ENCODE assay signal across 9 cellular contexts in genomic region chr14:75794615-75795038, GRCh38.
DNase-seq lines count a peak whose midpoint lies in the region; ATAC-seq, FAIRE-seq and TF ChIP-seq lines count a peak whose summit lies in the region.
"Had no signal": no experiment of that assay in that cellular context is flagged by ENCODE, and none has a peak within 500 bp of the region (broad histone marks: within the 10 kb centered on the region; RNA-seq: fewer than 3 reads in every experiment).

No MANE protein-coding gene starts in this region.

- no peak overlapping the region for H3K4me3 Mint-ChIP-seq in activated T-cell treated with anti-CD3 and anti-CD28 coated beads, Interleukin-2, amount 50 U/mL, for 4 hours

- no peaks in the 10 kb centered on the region for H3K4me1 ChIP-seq in PC-9 (replicated peaks; ENCODE audit: insufficient read depth)

- H3K9me2 ChIP-seq in PC-9 (ENCODE audit: insufficient read depth) = no peaks in the 10 kb centered on the region

- POLR2A ChIA-PET in PC-9 (lab: Charles Lee; ENCODE audit: unreplicated experiment) = interaction anchor here (0.6 kb wide), 4 partner anchors 131 to 315 kb away, joined by 4 to 12 read pairs (median 6); no protein-coding TSS in a partner anchor

- ATAC-seq in sciatic nerve (peak; percentile 97), HG03159 (IDR thresholded peaks at IDR 0.05; ENCODE audit: unreplicated experiment) (no peak)
- ATAC-seq in activated T-cell treated with anti-CD3 and anti-CD28 coated beads, Interleukin-2, amount 50 U/mL, for 4 hours = no peak

- H4K20me1 ChIP-seq in PC-9 (ENCODE audit: insufficient read depth) = no peaks in the 10 kb centered on the region

- H3K27me3 ChIP-seq in PC-9 (ENCODE audit: insufficient read depth, low read depth) = no peaks in the 10 kb centered on the region

- TF ChIP-seq CTCF in PC-9 (conservative IDR thresholded peaks at IDR 0.05) = peak; percentile 53

- DNase-seq in GM19239 (ENCODE audit: insufficient read length, low spot score) (no peak), PC-9 (peak in 1 of 2 experiments; percentile 11), frontal cortex (ENCODE audit: low spot score in 2 of 2) (peak; percentile 6 to 24), sciatic nerve (ENCODE audit: low spot score) (no peak), NOMO-1 treated with dmso at 0.1 percent for 144 hours (lab: John Stamatoyannopoulos, UW; ENCODE audit: unreplicated experiment) (no peak)
- DNase-seq in activated T-cell treated with anti-CD3 and anti-CD28 coated beads, Interleukin-2, amount 50 U/mL, for 4 hours = no peak
- DNase-seq in stimulated activated CD4-positive, alpha-beta T cell treated with anti-CD3 and anti-CD28 coated beads, Interleukin-1b, Interleukin-23, amount 100 ng/mL, for 48 hours = no peak

- no peaks in the 10 kb centered on the region for H3K36me3 ChIP-seq in PC-9 (ENCODE audit: low read depth)

- no peak overlapping the region for H3K27ac ChIP-seq in PC-9

- H3K36me3 Mint-ChIP-seq in activated T-cell treated with anti-CD3 and anti-CD28 coated beads, Interleukin-2, amount 50 U/mL, for 4 hours (ENCODE audit: insufficient read depth) = peaks cover 41% of the 10 kb centered on the region

- H3K9me3 Mint-ChIP-seq in activated T-cell treated with anti-CD3 and anti-CD28 coated beads, Interleukin-2, amount 50 U/mL, for 4 hours = peaks cover 19% of the 10 kb centered on the region

- H3K27me3 Mint-ChIP-seq in activated T-cell treated with anti-CD3 and anti-CD28 coated beads, Interleukin-2, amount 50 U/mL, for 4 hours (ENCODE audit: low read depth) = no peaks in the 10 kb centered on the region

- H3K4me2 ChIP-seq in PC-9 = no peak overlapping the region

- H3K9me3 ChIP-seq in PC-9 (ENCODE audit: insufficient read depth, low read depth) = no peaks in the 10 kb centered on the region

- CTCF ChIA-PET in PC-9 (lab: Charles Lee) = interaction anchor here (0.5 to 4.2 kb wide), 23 partner anchors 19 to 1161 kb away, joined by 3 to 32 read pairs (median 5); partner anchors contain the start of genes IFT43 and TGFB3

- H3K4me1 Mint-ChIP-seq in activated T-cell treated with anti-CD3 and anti-CD28 coated beads, Interleukin-2, amount 50 U/mL, for 4 hours (ENCODE audit: low read depth) = no peaks in the 10 kb centered on the region

- H3K79me2 ChIP-seq in PC-9 (ENCODE audit: low read depth) = no peaks in the 10 kb centered on the region

- no peak overlapping the region for H2AFZ ChIP-seq in PC-9

- intact Hi-C loops in PC-9 (cut with micrococcal nuclease; ENCODE audit: unreplicated experiment) (loop anchor here (1.0 to 10.0 kb wide), 6 partner anchors 74 to 850 kb away; no protein-coding TSS in a partner anchor), sciatic nerve (cut with DNase I) (no loop called here)

- no peaks in the 10 kb centered on the region for H3F3A ChIP-seq in PC-9 (ENCODE audit: insufficient read depth, low read depth)

- BruUV-seq in PC-9 (replicated peaks; lab: Mats Ljungman, UMichigan) = no TSS peak

- peak; percentile 42 for FAIRE-seq in GM19239 (lab: Jason Lieb, UNC)
- peak; percentile 64 for FAIRE-seq in frontal cortex (lab: Jason Lieb, UNC)
- FAIRE-seq: RCC 7860 had no signal

- H3K4me3 ChIP-seq in PC-9 = no peak overlapping the region

Comparison
In these comparisons a context has a peak if more than half of its experiments do, and no peak if none do; other contexts are left out.
1. DNase-seq: peak in frontal cortex (2 of 2); none in GM19239 (single experiment), sciatic nerve (single experiment), NOMO-1 treated with dmso at 0.1 percent for 144 hours (single experiment), activated T-cell treated with anti-CD3 and anti-CD28 coated beads, Interleukin-2, amount 50 U/mL, for 4 hours (single experiment) and stimulated activated CD4-positive, alpha-beta T cell treated with anti-CD3 and anti-CD28 coated beads, Interleukin-1b, Interleukin-23, amount 100 ng/mL, for 48 hours (single experiment).